14 cellular contexts compared by ENCODE assay signal in genomic region chrX:30307466-30307865, GRCh38. TPM values are rescaled to one million over a fixed set of nuclear protein-coding genes. Genes with fewer than 3 reads are reported as not detected.
"Had no signal": no experiment of that assay in that cellular context is flagged by ENCODE, and none has a peak within 500 bp of the region (broad histone marks: within the 10 kb centered on the region; RNA-seq: fewer than 3 reads in every experiment).

No MANE protein-coding gene starts in this region.

- H3K36me3 ChIP-seq: right atrium auricular region, tibial nerve had no signal

- DNase-seq: activated CD4-positive, alpha-beta T cell treated with anti-CD3 and anti-CD28 coated beads, Interleukin-2, amount 50 U/mL, for 1 hour; activated CD4-positive, CD25-positive, alpha-beta regulatory T cell; activated CD8-positive, alpha-beta memory T cell treated with anti-CD3 and anti-CD28 coated beads for 24 hours; activated naive CD8-positive, alpha-beta T cell treated with anti-CD3 and anti-CD28 coated beads for 36 hours; mucosa of descending colon; naive thymus-derived CD4-positive, alpha-beta T cell had no signal

- H3K27ac ChIP-seq: right atrium auricular region, tibial nerve had no signal

- H3K27ac Mint-ChIP-seq: activated naive CD8-positive, alpha-beta T cell treated with anti-CD3 and anti-CD28 coated beads for 36 hours; activated T-helper 1 cell treated with anti-CD3 and anti-CD28 coated beads, Interleukin-12 subunit alpha, Interleukin-12 subunit beta, Interleukin-2, Interleukin-4 antibody, amounts not matched to agents 30 ng/mL and 10 ng/mL and 1 ng/mL, durations not matched to agents 14 hours and 24 hours and 36 hours; naive thymus-derived CD4-positive, alpha-beta T cell; stimulated activated memory B cell treated with anti-CD40 and anti-IgM and Interleukin-4, amounts not matched to agents 10 μg/mL and 1 μg/mL and 100 μg/mL, for 72 hours; T-helper 2 cell treated with Interferon-gamma antibody and Interleukin-4, amounts not matched to agents 5 μg/mL and 100 μg/mL, for 36 hours had no signal

- H3K4me3 ChIP-seq: lung, mucosa of descending colon, right atrium auricular region had no signal

- H3K9me3 Mint-ChIP-seq: activated naive CD8-positive, alpha-beta T cell treated with anti-CD3 and anti-CD28 coated beads for 36 hours; activated T-helper 1 cell treated with anti-CD3 and anti-CD28 coated beads, Interleukin-12 subunit alpha, Interleukin-12 subunit beta, Interleukin-2, Interleukin-4 antibody, amounts not matched to agents 30 ng/mL and 10 ng/mL and 1 ng/mL, durations not matched to agents 14 hours and 24 hours and 36 hours; stimulated activated memory B cell treated with anti-CD40 and anti-IgM and Interleukin-4, amounts not matched to agents 10 μg/mL and 1 μg/mL and 100 μg/mL, for 72 hours; T-helper 2 cell treated with Interferon-gamma antibody and Interleukin-4, amounts not matched to agents 5 μg/mL and 100 μg/mL, for 36 hours had no signal

- ATAC-seq: mucosa of descending colon; naive thymus-derived CD4-positive, alpha-beta T cell; stimulated activated memory B cell treated with anti-CD40 and anti-IgM and Interleukin-4, amounts not matched to agents 10 μg/mL and 1 μg/mL and 100 μg/mL, for 72 hours had no signal

- H3K4me1 Mint-ChIP-seq: activated naive CD8-positive, alpha-beta T cell treated with anti-CD3 and anti-CD28 coated beads for 36 hours; naive thymus-derived CD4-positive, alpha-beta T cell; stimulated activated memory B cell treated with anti-CD40 and anti-IgM and Interleukin-4, amounts not matched to agents 10 μg/mL and 1 μg/mL and 100 μg/mL, for 72 hours had no signal

- H3K4me3 Mint-ChIP-seq: activated naive CD8-positive, alpha-beta T cell treated with anti-CD3 and anti-CD28 coated beads for 36 hours; activated T-helper 1 cell treated with anti-CD3 and anti-CD28 coated beads, Interleukin-12 subunit alpha, Interleukin-12 subunit beta, Interleukin-2, Interleukin-4 antibody, amounts not matched to agents 30 ng/mL and 10 ng/mL and 1 ng/mL, durations not matched to agents 14 hours and 24 hours and 36 hours; naive thymus-derived CD4-positive, alpha-beta T cell; stimulated activated memory B cell treated with anti-CD40 and anti-IgM and Interleukin-4, amounts not matched to agents 10 μg/mL and 1 μg/mL and 100 μg/mL, for 72 hours; T-helper 2 cell treated with Interferon-gamma antibody and Interleukin-4, amounts not matched to agents 5 μg/mL and 100 μg/mL, for 36 hours had no signal

- H3K9me3 ChIP-seq: mucosa of descending colon, right atrium auricular region, tibial nerve had no signal

- H3K36me3 Mint-ChIP-seq: activated naive CD8-positive, alpha-beta T cell treated with anti-CD3 and anti-CD28 coated beads for 36 hours; naive thymus-derived CD4-positive, alpha-beta T cell; stimulated activated memory B cell treated with anti-CD40 and anti-IgM and Interleukin-4, amounts not matched to agents 10 μg/mL and 1 μg/mL and 100 μg/mL, for 72 hours had no signal

RNA-seq across cellular contexts. Expression of gene NR0B1, which starts 1.7 kb away (rescaled TPM):
- total RNA-seq: activated naive CD8-positive, alpha-beta T cell treated with anti-CD3 and anti-CD28 coated beads for 36 hours; activated T-helper 1 cell treated with anti-CD3 and anti-CD28 coated beads, Interleukin-12 subunit alpha, Interleukin-12 subunit beta, Interleukin-2, Interleukin-4 antibody, amounts not matched to agents 30 ng/mL and 10 ng/mL and 1 ng/mL, durations not matched to agents 14 hours and 24 hours and 36 hours; aorta; dermis microvascular lymphatic vessel endothelial cell; lung; mucosa of descending colon; naive thymus-derived CD4-positive, alpha-beta T cell; right atrium auricular region had no signal
- polyA plus RNA-seq: naive thymus-derived CD4-positive, alpha-beta T cell had no signal
